16 cellular contexts compared by ENCODE assay signal in genomic region chr1:53507115-53507816, GRCh38. TPM values are rescaled to one million over a fixed set of nuclear protein-coding genes. Genes with fewer than 3 reads are reported as not detected.
A peak's percentile ranks its signal among the peaks of the same experiment; 100 is the strongest.
DNase-seq lines count a peak whose midpoint lies in the region; ATAC-seq and TF ChIP-seq lines count a peak whose summit lies in the region.
"Had no signal": no experiment of that assay in that cellular context is flagged by ENCODE, and none has a peak within 500 bp of the region (broad histone marks: within the 10 kb centered on the region; RNA-seq: fewer than 3 reads in every experiment).

No MANE protein-coding gene starts in this region.

- H3K27ac ChIP-seq in GM23338 (ENCODE audit: low read depth) (no peak overlapping the region), endodermal cell (ENCODE audit: low read depth, low read length) (no peak overlapping the region), osteoblast (ENCODE audit: low read depth, low read length) (no peak overlapping the region), esophagus squamous epithelium (no peak overlapping the region)
- no peak overlapping the region for H3K27ac ChIP-seq in effector memory CD4-positive, alpha-beta T cell (ENCODE audit: insufficient read depth, low read length, poor library complexity, severe bottlenecking)
- H3K27ac ChIP-seq: BLaER1 treated with 17β-estradiol and CSF1 and Interleukin-3, amounts not matched to agents 10 nM and 100 nM had no signal

- TF ChIP-seq CTCF in GM23338 (conservative IDR thresholded peaks at IDR 0.05; ENCODE audit: low read depth in 2 of 2) (no peak), endodermal cell (conservative IDR thresholded peaks at IDR 0.05) (no peak), osteoblast (IDR thresholded peaks at IDR 0.05; ENCODE audit: extremely low read depth, low read depth, low read length) (no peak), esophagus squamous epithelium (IDR thresholded peaks at IDR 0.05) (no peak)

- no peak overlapping the region for H3K27ac Mint-ChIP-seq in GM23338
- peak overlapping the region; percentile 35 for H3K27ac Mint-ChIP-seq in endodermal cell
- H3K27ac Mint-ChIP-seq: CD4-positive, CD25-positive, alpha-beta regulatory T cell; IgD-negative memory B cell had no signal

- peaks cover 5% of the 10 kb centered on the region; the same call in 1 of the 2 replicates for H3K4me1 ChIP-seq in GM23338 (ENCODE audit: insufficient read depth)
- H3K4me1 ChIP-seq in NT2/D1 (ENCODE audit: insufficient read depth, insufficient read length): peaks cover 67% of the 10 kb centered on the region
- peaks cover 9% of the 10 kb centered on the region for H3K4me1 ChIP-seq in endodermal cell (ENCODE audit: control insufficient read depth, insufficient read depth, low read length)
- H3K4me1 ChIP-seq in osteoblast (ENCODE audit: insufficient read depth, low read length): peaks cover 9% of the 10 kb centered on the region
- H3K4me1 ChIP-seq in esophagus squamous epithelium: peaks cover 0 to 35% (median 0%) of the 10 kb centered on the region in 3 donors
- no peaks in the 10 kb centered on the region for H3K4me1 ChIP-seq in effector memory CD4-positive, alpha-beta T cell (ENCODE audit: control insufficient read depth, insufficient read depth, low read length, poor library complexity, severe bottlenecking)

- DNase-seq in GM23338 (ENCODE audit: low spot score) (no peak), NT2/D1 (ENCODE audit: low read depth, low spot score) (peak; percentile 59), endodermal cell (no peak), osteoblast (ENCODE audit: insufficient read length, low spot score, missing footprints) (peak; percentile 50), esophagus squamous epithelium (lab: John Stamatoyannopoulos, UW) (no peak), NCI-H187 (lab: John Stamatoyannopoulos, UW) (no peak)
- DNase-seq in effector memory CD4-positive, alpha-beta T cell: no peak
- DNase-seq: ACHN; CD4-positive, CD25-positive, alpha-beta regulatory T cell; DMS53; GF-D8; H9 had no signal

- H3K9me3 Mint-ChIP-seq in GM23338 (no peaks in the 10 kb centered on the region; the same call in 2 of the 3 replicates), endodermal cell (no peaks in the 10 kb centered on the region)
- H3K9me3 Mint-ChIP-seq: CD4-positive, CD25-positive, alpha-beta regulatory T cell; H9; IgD-negative memory B cell had no signal

- H3K4me2 ChIP-seq in GM23338 (no peak overlapping the region), osteoblast (ENCODE audit: insufficient read depth, low read length) (no peak overlapping the region)
- H3K4me2 ChIP-seq: BLaER1 treated with 17β-estradiol and CSF1 and Interleukin-3, amounts not matched to agents 10 nM and 100 nM had no signal

- 85 to 86% methylated on average over 5 to 13 of the region's 13 CpGs for WGBS in endodermal cell (ENCODE audit: insufficient coverage in 1 of 2, insufficient read length in 1 of 2), 2 experiments
- 81 to 90% methylated on average over 3 to 4 of the region's 13 CpGs for WGBS in esophagus squamous epithelium, 2 donors

- H3K4me1 Mint-ChIP-seq in GM23338: peaks cover 20% of the 10 kb centered on the region
- H3K4me1 Mint-ChIP-seq in endodermal cell: peaks cover 19% of the 10 kb centered on the region
- H3K4me1 Mint-ChIP-seq: CD4-positive, CD25-positive, alpha-beta regulatory T cell had no signal

- H4K20me1 ChIP-seq in GM23338 (replicated peaks; ENCODE audit: insufficient read depth) (no peaks in the 10 kb centered on the region), osteoblast (ENCODE audit: insufficient read depth, low read length) (no peaks in the 10 kb centered on the region)

- no peaks in the 10 kb centered on the region for H3F3A ChIP-seq in GM23338 (replicated peaks; ENCODE audit: low read depth)

- ATAC-seq in GM23338: peak; percentile 20

- H3K4me3 Mint-ChIP-seq in GM23338 (no peak overlapping the region), endodermal cell (no peak overlapping the region)
- H3K4me3 Mint-ChIP-seq: CD4-positive, CD25-positive, alpha-beta regulatory T cell; H9; IgD-negative memory B cell had no signal

- H3K9ac ChIP-seq in NT2/D1 (ENCODE audit: insufficient read length, low read depth): peak overlapping the region; percentile 46
- H3K9ac ChIP-seq in endodermal cell (ENCODE audit: extremely low read depth, low read length, poor library complexity, severe bottlenecking): no peak overlapping the region
- H3K9ac ChIP-seq: BLaER1 treated with 17β-estradiol and CSF1 and Interleukin-3, amounts not matched to agents 10 nM and 100 nM had no signal

- H2AFZ ChIP-seq in GM23338 (no peak overlapping the region), osteoblast (ENCODE audit: low read length) (no peak overlapping the region)

- H3K36me3 ChIP-seq in GM23338 (ENCODE audit: insufficient read depth): no peaks in the 10 kb centered on the region
- no peaks in the 10 kb centered on the region for H3K36me3 ChIP-seq in NT2/D1 (ENCODE audit: insufficient read depth, insufficient read length, low read length)
- no peaks in the 10 kb centered on the region for H3K36me3 ChIP-seq in endodermal cell (ENCODE audit: control insufficient read depth, insufficient read depth, low read length)
- H3K36me3 ChIP-seq in osteoblast (ENCODE audit: insufficient read depth, low read length): no peaks in the 10 kb centered on the region
- no peaks in the 10 kb centered on the region for H3K36me3 ChIP-seq in esophagus squamous epithelium
- H3K36me3 ChIP-seq in effector memory CD4-positive, alpha-beta T cell (ENCODE audit: control insufficient read depth, insufficient read depth, low read length): no peaks in the 10 kb centered on the region
- H3K36me3 ChIP-seq: BLaER1 treated with 17β-estradiol and CSF1 and Interleukin-3, amounts not matched to agents 10 nM and 100 nM had no signal

- H3K9me2 ChIP-seq in GM23338 (ENCODE audit: insufficient read depth): no peaks in the 10 kb centered on the region

- no peak overlapping the region for H3K4me3 ChIP-seq in GM23338
- no peak overlapping the region for H3K4me3 ChIP-seq in NT2/D1 (ENCODE audit: insufficient read length, low read depth)
- H3K4me3 ChIP-seq in endodermal cell (ENCODE audit: low read length): no peak overlapping the region
- no peak overlapping the region for H3K4me3 ChIP-seq in osteoblast (ENCODE audit: insufficient read depth, low read length)
- no peak overlapping the region for H3K4me3 ChIP-seq in esophagus squamous epithelium
- H3K4me3 ChIP-seq in effector memory CD4-positive, alpha-beta T cell (ENCODE audit: insufficient read depth, low read depth, low read length, poor library complexity, severe bottlenecking): no peak overlapping the region
- H3K4me3 ChIP-seq: BLaER1 treated with 17β-estradiol and CSF1 and Interleukin-3, amounts not matched to agents 10 nM and 100 nM had no signal

- no peak for TF ChIP-seq POLR2A in esophagus squamous epithelium (IDR thresholded peaks at IDR 0.05)

- H3K9me3 ChIP-seq in NT2/D1 (ENCODE audit: insufficient read depth, low read length) (no peaks in the 10 kb centered on the region), endodermal cell (ENCODE audit: control insufficient read depth, low read length) (no peaks in the 10 kb centered on the region), osteoblast (ENCODE audit: low read depth, low read length) (no peaks in the 10 kb centered on the region), esophagus squamous epithelium (no peaks in the 10 kb centered on the region)
- H3K9me3 ChIP-seq in effector memory CD4-positive, alpha-beta T cell (ENCODE audit: control insufficient read depth, low read length): no peaks in the 10 kb centered on the region
- H3K9me3 ChIP-seq: BLaER1 treated with 17β-estradiol and CSF1 and Interleukin-3, amounts not matched to agents 10 nM and 100 nM had no signal

- no peaks in the 10 kb centered on the region; the same call in 2 of the 3 replicates for H3K36me3 Mint-ChIP-seq in GM23338 (ENCODE audit: low read depth)
- no peaks in the 10 kb centered on the region for H3K36me3 Mint-ChIP-seq in endodermal cell (ENCODE audit: low read depth)
- H3K36me3 Mint-ChIP-seq: CD4-positive, CD25-positive, alpha-beta regulatory T cell; IgD-negative memory B cell had no signal

- intact Hi-C loops in esophagus squamous epithelium (cut with DNase I): no loop called here

- H3K27me3 Mint-ChIP-seq in GM23338 (ENCODE audit: insufficient read depth, low read depth, poor library complexity) (peaks cover 7% of the 10 kb centered on the region), endodermal cell (ENCODE audit: insufficient read depth) (no peaks in the 10 kb centered on the region)
- H3K27me3 Mint-ChIP-seq: CD4-positive, CD25-positive, alpha-beta regulatory T cell had no signal

- no peaks in the 10 kb centered on the region for H3K79me2 ChIP-seq in GM23338 (replicated peaks; ENCODE audit: insufficient read depth)
- H3K79me2 ChIP-seq in osteoblast (ENCODE audit: insufficient read depth, low read length): no peaks in the 10 kb centered on the region

- H3K27me3 ChIP-seq in GM23338 (ENCODE audit: insufficient read depth) (no peaks in the 10 kb centered on the region), NT2/D1 (ENCODE audit: insufficient read depth, insufficient read length) (peaks cover 3% of the 10 kb centered on the region), endodermal cell (ENCODE audit: control insufficient read depth, insufficient read depth, low read length, poor library complexity, severe bottlenecking) (no peaks in the 10 kb centered on the region), osteoblast (ENCODE audit: insufficient read depth, low read length) (peaks cover 4% of the 10 kb centered on the region), esophagus squamous epithelium (peaks cover 0 to 3% (median 0%) of the 10 kb centered on the region in 4 donors)
- H3K27me3 ChIP-seq in effector memory CD4-positive, alpha-beta T cell (replicated peaks; ENCODE audit: control insufficient read depth, insufficient read depth, low read length, poor library complexity, severe bottlenecking): no peaks in the 10 kb centered on the region
- H3K27me3 ChIP-seq: BLaER1 treated with 17β-estradiol and CSF1 and Interleukin-3, amounts not matched to agents 10 nM and 100 nM had no signal

TF ChIP-seq in GM23338, 12 proteins besides CTCF, POLR2A, EP300 and RAD21 (continues in another document):
- TF ChIP-seq EZH2phosphoT487 (IDR thresholded peaks at IDR 0.05; ENCODE audit: unreplicated experiment) (no peak), STAT1 (IDR thresholded peaks at IDR 0.05; ENCODE audit: unreplicated experiment) (no peak), NANOG (IDR thresholded peaks at IDR 0.05; ENCODE audit: borderline replicate concordance) (no peak), CREB1 (CRISPR knock-in tag; IDR thresholded peaks at IDR 0.05; ENCODE audit: low read depth) (no peak), EZH2 (IDR thresholded peaks at IDR 0.05; ENCODE audit: low read depth, unreplicated experiment) (no peak), ZNF331 (CRISPR knock-in tag; IDR thresholded peaks at IDR 0.05; ENCODE audit: low read depth) (no peak)

RNA-seq across cellular contexts. Expression of gene DMRTB1, which starts 48.1 kb away (rescaled TPM):
- total RNA-seq in GM23338 (2014; rRNA removed; shearing (Covaris generic)): 1.2 TPM in 1 of 2 replicates, not detected in the other
- 0.27 and 0.49 TPM in 2 replicates for polyA plus RNA-seq in GM23338 (2016; fragmentation: Nextera tagmentation; extraction: Ambion mirVana)
- not detected for total RNA-seq in endodermal cell
- not detected for polyA plus RNA-seq in endodermal cell (2013, experiment 1 of 2)
- polyA plus RNA-seq in endodermal cell (2013, experiment 2 of 2): not detected
- total RNA-seq in osteoblast: not detected in 2 replicates
- not detected for total RNA-seq in esophagus squamous epithelium
- total RNA-seq: A172; CD4-positive, CD25-positive, alpha-beta regulatory T cell; H9; HT1080 had no signal
- polyA plus RNA-seq: CD4-positive, CD25-positive, alpha-beta regulatory T cell; IgD-negative memory B cell had no signal

Comparison
In these comparisons a context has a peak if more than half of its experiments do, and no peak if none do; other contexts are left out.
1. DNase-seq: peak in NT2/D1 (single experiment) and osteoblast (single experiment); none in GM23338 (single experiment), endodermal cell (single experiment), esophagus squamous epithelium (single experiment), NCI-H187 (0 of 2) and effector memory CD4-positive, alpha-beta T cell (0 of 3).